Comparison of ENCODE assay signal across 9 cellular contexts in the genomic region with DNA sequence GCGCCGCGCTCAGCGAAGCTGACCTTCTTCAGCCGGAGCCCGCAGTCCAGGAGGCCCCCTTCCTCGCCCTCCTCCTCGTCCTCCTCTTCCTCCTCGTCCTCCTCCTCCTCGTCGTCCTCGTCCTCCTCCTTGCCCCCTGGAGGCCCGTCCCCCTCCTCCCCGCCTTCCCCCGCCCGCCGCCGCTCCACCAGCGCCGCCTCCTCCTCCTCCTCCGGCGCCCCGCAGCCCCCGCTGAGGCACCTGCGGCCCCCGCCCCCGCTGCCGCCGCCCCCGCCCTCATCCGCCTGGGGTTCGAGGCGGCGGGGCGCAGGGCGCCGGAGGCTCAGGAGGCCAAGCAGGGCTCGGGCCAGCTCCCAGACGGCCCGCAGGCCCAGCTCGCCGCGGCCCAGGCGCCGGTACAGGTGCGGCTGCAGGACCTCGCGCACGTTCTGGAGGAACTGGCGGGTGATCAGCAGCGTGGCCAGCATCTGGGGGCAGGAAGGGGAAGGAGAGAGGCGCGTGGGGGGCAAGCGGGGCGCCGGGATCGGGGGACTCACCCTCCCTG. TPM values are rescaled to one million over a fixed set of nuclear protein-coding genes. Genes with fewer than 3 reads are reported as not detected.
DNase-seq lines count a peak whose midpoint lies in the region; ATAC-seq, FAIRE-seq and TF ChIP-seq lines count a peak whose summit lies in the region.
"Had no signal": no experiment of that assay in that cellular context is flagged by ENCODE, and none has a peak within 500 bp of the region (broad histone marks: within the 10 kb centered on the region; RNA-seq: fewer than 3 reads in every experiment).

No MANE protein-coding gene starts in this region.

- H4K20me1 ChIP-seq in GM12878 (ENCODE audit: control insufficient read depth, insufficient read depth) = no peaks in the 10 kb centered on the region

- in situ Hi-C loops in GM12878 (cut with MboI) = no loop called here

- no peaks in the 10 kb centered on the region for H3K79me2 ChIP-seq in GM12878 (ENCODE audit: control insufficient read depth, insufficient read depth, low read length)

- H3K27ac ChIP-seq in GM12878 (ENCODE audit: control insufficient read depth, insufficient read depth) (no peak overlapping the region), mesenchymal stem cell (ENCODE audit: low read length, poor library complexity, severe bottlenecking) (no peak overlapping the region), vagina (peak overlapping the region; percentile 60)

- H2BK15ac ChIP-seq in mesenchymal stem cell (ENCODE audit: low read depth, poor library complexity, severe bottlenecking) = no peak overlapping the region

- POLR2A ChIA-PET in GM12878 (lab: Charles Lee) = no interaction called here

- CTCF ChIA-PET in GM12878 (lab: Yijun Ruan, JAX) = no interaction called here

- TF ChIP-seq POLR2A in GM12878 (IDR thresholded peaks at IDR 0.05; ENCODE audit: low read depth, low read length) (no peak), vagina (IDR thresholded peaks at IDR 0.05) (no peak)

- no peak overlapping the region for H3K9ac ChIP-seq in GM12878 (ENCODE audit: control insufficient read depth, insufficient read depth, low read length)
- H3K9ac ChIP-seq in mesenchymal stem cell (ENCODE audit: low read length) = no peak overlapping the region

- no peaks in the 10 kb centered on the region; a peak in 2 of 4 replicates for H3K27me3 ChIP-seq in GM12878 (replicated peaks in 1 of 2; ENCODE audit: control insufficient read depth in 2 of 2, insufficient read depth in 2 of 2, low read length in 1 of 2)
- H3K27me3 ChIP-seq in mesenchymal stem cell (ENCODE audit: control insufficient read depth in 1 of 2, insufficient read depth in 1 of 2, low read length in 2 of 2) = no peaks in the 10 kb centered on the region
- peaks cover 7% of the 10 kb centered on the region for H3K27me3 ChIP-seq in vagina

- FAIRE-seq in GM12878 (lab: Jason Lieb, UNC) = no peak
- FAIRE-seq: G401.6 had no signal

- no peaks in the 10 kb centered on the region for H3K27me3 Mint-ChIP-seq in stimulated activated naive CD8-positive, alpha-beta T cell treated with anti-CD3 and anti-CD28 coated beads, Interleukin-15, Interleukin-2, amounts not matched to agents 100 ng/mL and 50 ng/mL, for 24 hours

- H3K4me2 ChIP-seq in GM12878 (ENCODE audit: control insufficient read depth, insufficient read depth) (peak overlapping the region; percentile 84), mesenchymal stem cell (ENCODE audit: low read length, poor library complexity, severe bottlenecking) (peak overlapping the region; percentile 85)

- no peak for ATAC-seq in stimulated activated naive CD8-positive, alpha-beta T cell treated with anti-CD3 and anti-CD28 coated beads, Interleukin-15, Interleukin-2, amounts not matched to agents 100 U/mL and 50 U/mL, for 24 hours
- no peak for ATAC-seq in GM12878
- no peak for ATAC-seq in HG03439 (IDR thresholded peaks at IDR 0.05; ENCODE audit: unreplicated experiment)

- no peak overlapping the region for H4K91ac ChIP-seq in mesenchymal stem cell (ENCODE audit: low read length)

- no peak overlapping the region for H3K14ac ChIP-seq in mesenchymal stem cell (ENCODE audit: low read length in 2 of 2)

- H3K36me3 ChIP-seq in GM12878 (ENCODE audit: control insufficient read depth in 2 of 2, insufficient read depth in 2 of 2, low read length in 1 of 2) = no peaks in the 10 kb centered on the region
- peaks cover 23 to 55% of the 10 kb centered on the region in 2 experiments for H3K36me3 ChIP-seq in mesenchymal stem cell (ENCODE audit: control insufficient read depth in 1 of 2, insufficient read depth in 2 of 2, low read depth in 1 of 2, low read length in 2 of 2)
- no peaks in the 10 kb centered on the region for H3K36me3 ChIP-seq in vagina

- H2BK5ac ChIP-seq in mesenchymal stem cell (ENCODE audit: low read depth, low read length, poor library complexity, severe bottlenecking) = no peak overlapping the region

- peaks cover 11% of the 10 kb centered on the region for H3K79me1 ChIP-seq in mesenchymal stem cell (replicated peaks; ENCODE audit: low read length, poor library complexity, severe bottlenecking)

- no peak for TF ChIP-seq RAD21 in GM12878 (IDR thresholded peaks at IDR 0.05; ENCODE audit: insufficient read depth, low read depth, low read length)

- H2AFZ ChIP-seq in GM12878 (ENCODE audit: control insufficient read depth, low read depth, low read length) = peak overlapping the region; percentile 39
- no peak overlapping the region for H2AFZ ChIP-seq in mesenchymal stem cell (ENCODE audit: low read depth, low read length)

- no peak for DNase-seq in stimulated activated naive CD8-positive, alpha-beta T cell treated with anti-CD3 and anti-CD28 coated beads, Interleukin-15, Interleukin-2, amounts not matched to agents 100 U/mL and 50 U/mL, for 24 hours
- DNase-seq in GM12878 (ENCODE audit: low read depth, low spot score) (no peak), mesenchymal stem cell (no peak), vagina (ENCODE audit: extremely low spot score in 2 of 2) (no peak), hypothalamus (lab: John Stamatoyannopoulos, UW) (no peak), NCI-H128 (lab: John Stamatoyannopoulos, UW; ENCODE audit: unreplicated experiment) (no peak)

- no peak for TF ChIP-seq EP300 in GM12878 (IDR thresholded peaks at IDR 0.05; ENCODE audit: borderline replicate concordance in 1 of 2, control insufficient read depth in 1 of 2, low read depth in 2 of 2, low read length in 2 of 2)

- H3K9me3 Mint-ChIP-seq in stimulated activated naive CD8-positive, alpha-beta T cell treated with anti-CD3 and anti-CD28 coated beads, Interleukin-15, Interleukin-2, amounts not matched to agents 100 ng/mL and 50 ng/mL, for 24 hours = no peaks in the 10 kb centered on the region

- H2AK5ac ChIP-seq in mesenchymal stem cell (ENCODE audit: low read length, severe bottlenecking) = no peak overlapping the region

- SMC1A ChIA-PET in GM12878 (lab: Charles Lee; ENCODE audit: uncharacterized antibody, unreplicated experiment) = no interaction called here

- no peak overlapping the region for H3K27ac Mint-ChIP-seq in stimulated activated naive CD8-positive, alpha-beta T cell treated with anti-CD3 and anti-CD28 coated beads, Interleukin-15, Interleukin-2, amounts not matched to agents 100 ng/mL and 50 ng/mL, for 24 hours

- BruUV-seq in GM12878 (replicated peaks; lab: Mats Ljungman, UMichigan) = no TSS peak

- no peak overlapping the region for H3K4me3 ChIP-seq in GM12878
- peak overlapping the region in 1 of 2 experiments; percentile 40 for H3K4me3 ChIP-seq in mesenchymal stem cell (ENCODE audit: insufficient read depth in 1 of 2, low read depth in 1 of 2, low read length in 2 of 2)
- peak overlapping the region; percentile 37 to 45 for H3K4me3 ChIP-seq in vagina

- H3K4me1 Mint-ChIP-seq in stimulated activated naive CD8-positive, alpha-beta T cell treated with anti-CD3 and anti-CD28 coated beads, Interleukin-15, Interleukin-2, amounts not matched to agents 100 ng/mL and 50 ng/mL, for 24 hours (ENCODE audit: low read depth) = peaks cover 21% of the 10 kb centered on the region

- H2BK12ac ChIP-seq in mesenchymal stem cell (ENCODE audit: low read length in 2 of 2) = peak overlapping the region in 1 of 2 experiments; percentile 48

- peak overlapping the region in 1 of 2 experiments; percentile 18 for H3K23ac ChIP-seq in mesenchymal stem cell (ENCODE audit: low read length in 2 of 2)

- H3K18ac ChIP-seq in mesenchymal stem cell (ENCODE audit: low read depth in 1 of 2, low read length in 2 of 2) = peak overlapping the region in 1 of 2 experiments; percentile 28

- WGBS in GM12878 (ENCODE audit: insufficient coverage, insufficient replicate concordance, low lambda C conversion rate, missing lambda C conversion rate) = 5% methylated on average over 17 of the region's 57 CpGs
- 7% methylated on average over 23 of the region's 57 CpGs for WGBS in mesenchymal stem cell

- TF ChIP-seq CTCF in GM12878 (IDR thresholded peaks at IDR 0.05 in 2 of 3, conservative IDR thresholded peaks at IDR 0.05 in 1 of 3; ENCODE audit: control insufficient read depth in 2 of 3, extremely low read depth in 1 of 3, insufficient read depth in 1 of 3, low read depth in 3 of 3, low read length in 3 of 3) (no peak), vagina (IDR thresholded peaks at IDR 0.05) (no peak)

- no peak overlapping the region for H2BK120ac ChIP-seq in mesenchymal stem cell (ENCODE audit: low read depth, low read length)

- H3K9me3 ChIP-seq in GM12878 (replicated peaks; ENCODE audit: control insufficient read depth, insufficient read depth, low read length) (no peaks in the 10 kb centered on the region; the same call in 2 of the 3 replicates), mesenchymal stem cell (ENCODE audit: control insufficient read depth, low read length) (no peaks in the 10 kb centered on the region), vagina (no peaks in the 10 kb centered on the region)

- peaks cover under 1% of the 10 kb centered on the region; the same call in 1 of the 2 replicates for H3K4me1 ChIP-seq in GM12878 (ENCODE audit: control insufficient read depth, insufficient read depth, low read length)
- peaks cover 42% of the 10 kb centered on the region for H3K4me1 ChIP-seq in mesenchymal stem cell (ENCODE audit: control insufficient read depth, insufficient read depth, low read depth, low read length)
- peaks cover 28% of the 10 kb centered on the region for H3K4me1 ChIP-seq in vagina

- H3K36me3 Mint-ChIP-seq in stimulated activated naive CD8-positive, alpha-beta T cell treated with anti-CD3 and anti-CD28 coated beads, Interleukin-15, Interleukin-2, amounts not matched to agents 100 ng/mL and 50 ng/mL, for 24 hours (ENCODE audit: low read depth) = no peaks in the 10 kb centered on the region

- RAD21 ChIA-PET in GM12878 (lab: Charles Lee; ENCODE audit: unreplicated experiment) = interaction anchor here (0.6 to 0.7 kb wide), 3 partner anchors 23 to 424 kb away, joined by 3 to 4 read pairs (median 3); no protein-coding TSS in a partner anchor

- H3K4ac ChIP-seq in mesenchymal stem cell (ENCODE audit: low read depth in 1 of 2, low read length in 2 of 2) = no peak overlapping the region

- peak overlapping the region; percentile 37 for H3K4me3 Mint-ChIP-seq in stimulated activated naive CD8-positive, alpha-beta T cell treated with anti-CD3 and anti-CD28 coated beads, Interleukin-15, Interleukin-2, amounts not matched to agents 100 ng/mL and 50 ng/mL, for 24 hours

- intact Hi-C loops in GM12878 (cut with micrococcal nuclease; ENCODE audit: unreplicated experiment) = no loop called here
- intact Hi-C loops in vagina (cut with DNase I) = no loop called here

- peak overlapping the region; percentile 19 for H4K8ac ChIP-seq in mesenchymal stem cell (ENCODE audit: low read length)

RNA-seq across cellular contexts. Expression of a gene that starts 6.1 kb away (rescaled TPM):
- total RNA-seq in GM12878 (2013; cell fraction: nucleolus; rRNA removed) = 5.8 and 6.9 TPM in 2 replicates
- total RNA-seq in GM12878 (2014; rRNA removed) (1.3 and 1.5 TPM in 2 replicates), GM12878 (2014; rRNA removed; fragmentation: Illumina TruSeq; extraction: Trizol) (0.58 and 0.60 TPM in 2 replicates), GM12878 (2021) (5.1 and 6.7 TPM in 2 replicates), vagina (10.3 TPM)
- polyA plus RNA-seq in GM12878 (2011; ENCODE audit: low read depth) = 0.62 TPM
- polyA plus RNA-seq in GM12878 (2011; rRNA removed) (0.45 and 0.81 TPM in 2 replicates), GM12878 (2014; fragmentation: Illumina TruSeq; extraction: Trizol) (0.38 and 1.1 TPM in 2 replicates), GM12878 (2014; fragmentation: Nextera tagmentation; extraction: Ambion mirVana) (under 1 TPM; 0.04 to 0.05 TPM), GM12878 (2014; rRNA removed) (4.3 and 5.1 TPM in 2 replicates), GM12878 (2016; fragmentation: Nextera tagmentation; extraction: Ambion mirVana) (1 to 10 TPM; 1.0 to 1.1 TPM)
- polyA plus RNA-seq in GM12878 (2011; cell fraction: cytosol; rRNA removed) = 0.97 and 0.99 TPM in 2 replicates
- 8.5 and 12.4 TPM in 2 replicates for polyA plus RNA-seq in GM12878 (2011; cell fraction: nucleus; rRNA removed)
- 2.1 and 2.3 TPM in 2 replicates for polyA plus RNA-seq in GM12878 (2012)
- 0.73 and 0.93 TPM in 2 replicates for polyA minus RNA-seq in GM12878 (2011; rRNA and poly(A)+ RNA removed)
- polyA minus RNA-seq in GM12878 (2011; cell fraction: cytosol; rRNA and poly(A)+ RNA removed) = 0.40 and 0.42 TPM in 2 replicates
- polyA minus RNA-seq in GM12878 (2011; cell fraction: nucleus; rRNA and poly(A)+ RNA removed) = 1.9 and 5.3 TPM in 2 replicates
- polyA plus RNA-seq in mesenchymal stem cell (2013, experiment 1 of 2) = 5.5 TPM
- 5.3 TPM for polyA plus RNA-seq in mesenchymal stem cell (2013, experiment 2 of 2)

RNA-seq across cellular contexts. Expression of a gene that starts 8.8 kb away (rescaled TPM):
- 36.4 and 46.2 TPM in 2 replicates for total RNA-seq in GM12878 (2013; cell fraction: nucleolus; rRNA removed)
- 22.6 and 22.8 TPM in 2 replicates for total RNA-seq in GM12878 (2014; rRNA removed)
- 6.4 and 7.1 TPM in 2 replicates for total RNA-seq in GM12878 (2014; rRNA removed; fragmentation: Illumina TruSeq; extraction: Trizol)
- 38.5 and 46.8 TPM in 2 replicates for total RNA-seq in GM12878 (2021)
- polyA plus RNA-seq in GM12878 (2011; ENCODE audit: low read depth) = 4.3 TPM
- polyA plus RNA-seq in GM12878 (2011; rRNA removed) = 6.6 and 8.2 TPM in 2 replicates
- polyA plus RNA-seq in GM12878 (2011; cell fraction: cytosol; rRNA removed) = 9.4 and 16.0 TPM in 2 replicates
- 32.5 and 50.6 TPM in 2 replicates for polyA plus RNA-seq in GM12878 (2011; cell fraction: nucleus; rRNA removed)
- 14.5 and 21.6 TPM in 2 replicates for polyA plus RNA-seq in GM12878 (2012)
- polyA plus RNA-seq in GM12878 (2014; fragmentation: Illumina TruSeq; extraction: Trizol) = 6.1 and 8.1 TPM in 2 replicates
- polyA plus RNA-seq in GM12878 (2014; fragmentation: Nextera tagmentation; extraction: Ambion mirVana) = 1 to 10 TPM; 2.9 to 4.1 TPM
- polyA plus RNA-seq in GM12878 (2014; rRNA removed) = 42.7 and 57.2 TPM in 2 replicates
- polyA plus RNA-seq in GM12878 (2016; fragmentation: Nextera tagmentation; extraction: Ambion mirVana) = 10 to 100 TPM; 26.3 to 28.8 TPM
- 4.8 and 8.8 TPM in 2 replicates for polyA minus RNA-seq in GM12878 (2011; rRNA and poly(A)+ RNA removed)
- polyA minus RNA-seq in GM12878 (2011; cell fraction: cytosol; rRNA and poly(A)+ RNA removed) = 11.6 and 12.7 TPM in 2 replicates
- 36.8 and 44.5 TPM in 2 replicates for polyA minus RNA-seq in GM12878 (2011; cell fraction: nucleus; rRNA and poly(A)+ RNA removed)
- polyA plus RNA-seq in mesenchymal stem cell (2013, experiment 1 of 2) = 8.4 TPM
- 8.6 TPM for polyA plus RNA-seq in mesenchymal stem cell (2013, experiment 2 of 2)
- 25.5 TPM for total RNA-seq in vagina

RNA-seq across cellular contexts. Expression of a gene that starts 19.2 kb away (rescaled TPM):
- 9.0 and 11.5 TPM in 2 replicates for total RNA-seq in GM12878 (2013; cell fraction: nucleolus; rRNA removed)
- total RNA-seq in GM12878 (2014; rRNA removed) (33.3 and 36.0 TPM in 2 replicates), GM12878 (2014; rRNA removed; fragmentation: Illumina TruSeq; extraction: Trizol) (26.1 and 31.1 TPM in 2 replicates), GM12878 (2021) (42.8 and 53.5 TPM in 2 replicates), vagina (12.0 TPM)
- polyA plus RNA-seq in GM12878 (2011; ENCODE audit: low read depth) = 14.8 TPM
- polyA plus RNA-seq in GM12878 (2011; rRNA removed) (23.6 and 33.4 TPM in 2 replicates), GM12878 (2014; fragmentation: Illumina TruSeq; extraction: Trizol) (31.7 and 62.8 TPM in 2 replicates), GM12878 (2014; fragmentation: Nextera tagmentation; extraction: Ambion mirVana) (1 to 10 TPM in 1 of 2 experiments, under 1 TPM in 1; 0.76 to 2.8 TPM), GM12878 (2014; rRNA removed) (71.0 and 77.5 TPM in 2 replicates), GM12878 (2016; fragmentation: Nextera tagmentation; extraction: Ambion mirVana) (10 to 100 TPM; 61.5 to 63.8 TPM)
- 29.7 and 46.8 TPM in 2 replicates for polyA plus RNA-seq in GM12878 (2011; cell fraction: cytosol; rRNA removed)
- polyA plus RNA-seq in GM12878 (2011; cell fraction: nucleus; rRNA removed) = 51.0 and 57.0 TPM in 2 replicates
- polyA plus RNA-seq in GM12878 (2012) = 41.8 and 55.6 TPM in 2 replicates
- polyA minus RNA-seq in GM12878 (2011; rRNA and poly(A)+ RNA removed) = 11.6 and 12.9 TPM in 2 replicates
- 5.3 and 12.0 TPM in 2 replicates for polyA minus RNA-seq in GM12878 (2011; cell fraction: cytosol; rRNA and poly(A)+ RNA removed)
- polyA minus RNA-seq in GM12878 (2011; cell fraction: nucleus; rRNA and poly(A)+ RNA removed) = 4.6 and 9.6 TPM in 2 replicates
- polyA plus RNA-seq in mesenchymal stem cell (2013, experiment 1 of 2) = 151 TPM
- polyA plus RNA-seq in mesenchymal stem cell (2013, experiment 2 of 2) = 152 TPM

RNA-seq across cellular contexts. Expression of a gene that starts 22.9 kb away (rescaled TPM):
- total RNA-seq in GM12878 (2013; cell fraction: nucleolus; rRNA removed) = 4.3 and 7.7 TPM in 2 replicates
- total RNA-seq in GM12878 (2014; rRNA removed) (118 and 126 TPM in 2 replicates), GM12878 (2014; rRNA removed; fragmentation: Illumina TruSeq; extraction: Trizol) (33.4 and 37.2 TPM in 2 replicates), GM12878 (2021) (90.5 and 92.1 TPM in 2 replicates), vagina (176 TPM)
- 18.2 TPM for polyA plus RNA-seq in GM12878 (2011; ENCODE audit: low read depth)
- polyA plus RNA-seq in GM12878 (2011; rRNA removed) (59.0 and 66.8 TPM in 2 replicates), GM12878 (2014; fragmentation: Illumina TruSeq; extraction: Trizol) (28.1 and 41.6 TPM in 2 replicates), GM12878 (2014; fragmentation: Nextera tagmentation; extraction: Ambion mirVana) (10 to 100 TPM in 1 of 2 experiments, 1 to 10 TPM in 1; 8.6 to 25.2 TPM), GM12878 (2014; rRNA removed) (198 and 209 TPM in 2 replicates), GM12878 (2016; fragmentation: Nextera tagmentation; extraction: Ambion mirVana) (100 to 1,000 TPM; 169 TPM)
- 86.5 and 89.3 TPM in 2 replicates for polyA plus RNA-seq in GM12878 (2011; cell fraction: cytosol; rRNA removed)
- polyA plus RNA-seq in GM12878 (2011; cell fraction: nucleus; rRNA removed) = 24.2 and 35.6 TPM in 2 replicates
- 45.5 and 50.4 TPM in 2 replicates for polyA plus RNA-seq in GM12878 (2012)
- 12.1 and 20.0 TPM in 2 replicates for polyA minus RNA-seq in GM12878 (2011; rRNA and poly(A)+ RNA removed)
- 10.2 and 12.7 TPM in 2 replicates for polyA minus RNA-seq in GM12878 (2011; cell fraction: cytosol; rRNA and poly(A)+ RNA removed)
- 4.6 and 7.7 TPM in 2 replicates for polyA minus RNA-seq in GM12878 (2011; cell fraction: nucleus; rRNA and poly(A)+ RNA removed)
- polyA plus RNA-seq in mesenchymal stem cell (2013, experiment 1 of 2) = 81.3 TPM
- polyA plus RNA-seq in mesenchymal stem cell (2013, experiment 2 of 2) = 83.5 TPM

RNA-seq across cellular contexts. Expression of a gene that starts 25.4 kb away (rescaled TPM):
- total RNA-seq in GM12878 (2013; cell fraction: nucleolus; rRNA removed) = 7.8 and 8.0 TPM in 2 replicates
- 8.8 and 12.0 TPM in 2 replicates for total RNA-seq in GM12878 (2014; rRNA removed)
- total RNA-seq in GM12878 (2014; rRNA removed; fragmentation: Illumina TruSeq; extraction: Trizol) = 2.1 TPM in 2 replicates
- 10.0 and 13.1 TPM in 2 replicates for total RNA-seq in GM12878 (2021)
- 2.4 TPM for polyA plus RNA-seq in GM12878 (2011; ENCODE audit: low read depth)
- polyA plus RNA-seq in GM12878 (2011; rRNA removed) = 1.6 and 3.5 TPM in 2 replicates
- 6.7 and 12.3 TPM in 2 replicates for polyA plus RNA-seq in GM12878 (2011; cell fraction: cytosol; rRNA removed)
- polyA plus RNA-seq in GM12878 (2011; cell fraction: nucleus; rRNA removed) = 4.7 TPM in 2 replicates
- 8.8 TPM in 2 replicates for polyA plus RNA-seq in GM12878 (2012)
- 0.55 and 1.5 TPM in 2 replicates for polyA plus RNA-seq in GM12878 (2014; fragmentation: Illumina TruSeq; extraction: Trizol)
- under 1 TPM; 0.03 to 0.04 TPM for polyA plus RNA-seq in GM12878 (2014; fragmentation: Nextera tagmentation; extraction: Ambion mirVana)
- 11.8 and 13.1 TPM in 2 replicates for polyA plus RNA-seq in GM12878 (2014; rRNA removed)
- polyA plus RNA-seq in GM12878 (2016; fragmentation: Nextera tagmentation; extraction: Ambion mirVana) = 10 to 100 TPM in 1 of 2 experiments, 1 to 10 TPM in 1; 8.4 to 12.5 TPM
- polyA minus RNA-seq in GM12878 (2011; rRNA and poly(A)+ RNA removed) = 4.5 and 6.7 TPM in 2 replicates
- 3.4 and 5.3 TPM in 2 replicates for polyA minus RNA-seq in GM12878 (2011; cell fraction: cytosol; rRNA and poly(A)+ RNA removed)
- polyA minus RNA-seq in GM12878 (2011; cell fraction: nucleus; rRNA and poly(A)+ RNA removed) = 3.6 and 4.4 TPM in 2 replicates
- 5.3 TPM for polyA plus RNA-seq in mesenchymal stem cell (2013, experiment 1 of 2)
- 5.1 TPM for polyA plus RNA-seq in mesenchymal stem cell (2013, experiment 2 of 2)
- 10.8 TPM for total RNA-seq in vagina
